ENCODE assay signal across 8 cellular contexts in the genomic region with DNA sequence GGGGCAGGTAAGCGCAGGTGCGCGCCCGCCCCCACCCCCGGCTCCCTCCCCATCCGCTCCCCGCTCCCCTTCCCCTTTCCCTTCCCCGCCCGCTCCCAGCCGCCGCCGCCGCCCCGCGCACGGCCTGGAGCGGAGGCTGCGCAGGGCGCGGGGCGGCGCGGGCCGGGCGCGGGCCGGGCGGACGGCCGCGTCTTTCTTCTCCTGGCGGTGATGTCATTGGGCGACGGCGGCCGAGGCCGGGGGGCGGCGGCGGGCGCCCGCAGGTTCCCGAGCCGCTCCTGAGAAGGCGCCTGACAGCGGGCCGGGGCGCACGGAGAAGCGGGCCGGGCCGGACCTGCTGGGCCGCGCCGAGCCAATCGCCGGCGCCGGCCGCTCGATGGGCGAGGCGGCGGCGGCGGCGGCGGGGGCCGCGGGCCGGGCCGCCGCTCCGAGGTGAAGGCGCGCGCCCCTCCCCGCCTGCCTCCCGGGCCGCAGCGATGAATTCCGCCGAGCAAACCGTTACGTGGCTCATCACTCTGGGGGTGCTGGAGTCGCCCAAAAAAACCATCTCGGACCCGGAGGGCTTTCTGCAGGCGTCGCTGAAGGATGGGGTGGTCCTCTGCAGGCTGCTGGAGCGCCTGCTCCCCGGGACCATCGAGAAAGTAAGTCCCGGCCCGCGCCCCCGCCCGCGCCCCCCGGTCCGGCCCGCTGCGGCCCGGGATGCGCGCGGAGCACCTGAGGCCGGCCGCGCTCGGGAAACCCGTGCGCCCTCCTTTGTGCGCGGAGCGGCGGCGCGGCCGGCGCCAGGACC. TPM values are rescaled to one million over a fixed set of nuclear protein-coding genes. Genes with fewer than 3 reads are reported as not detected.
A peak's percentile ranks its signal among the peaks of the same experiment; 100 is the strongest.
DNase-seq lines count a peak whose midpoint lies in the region; TF ChIP-seq lines count a peak whose summit lies in the region.

A gene with protein sequence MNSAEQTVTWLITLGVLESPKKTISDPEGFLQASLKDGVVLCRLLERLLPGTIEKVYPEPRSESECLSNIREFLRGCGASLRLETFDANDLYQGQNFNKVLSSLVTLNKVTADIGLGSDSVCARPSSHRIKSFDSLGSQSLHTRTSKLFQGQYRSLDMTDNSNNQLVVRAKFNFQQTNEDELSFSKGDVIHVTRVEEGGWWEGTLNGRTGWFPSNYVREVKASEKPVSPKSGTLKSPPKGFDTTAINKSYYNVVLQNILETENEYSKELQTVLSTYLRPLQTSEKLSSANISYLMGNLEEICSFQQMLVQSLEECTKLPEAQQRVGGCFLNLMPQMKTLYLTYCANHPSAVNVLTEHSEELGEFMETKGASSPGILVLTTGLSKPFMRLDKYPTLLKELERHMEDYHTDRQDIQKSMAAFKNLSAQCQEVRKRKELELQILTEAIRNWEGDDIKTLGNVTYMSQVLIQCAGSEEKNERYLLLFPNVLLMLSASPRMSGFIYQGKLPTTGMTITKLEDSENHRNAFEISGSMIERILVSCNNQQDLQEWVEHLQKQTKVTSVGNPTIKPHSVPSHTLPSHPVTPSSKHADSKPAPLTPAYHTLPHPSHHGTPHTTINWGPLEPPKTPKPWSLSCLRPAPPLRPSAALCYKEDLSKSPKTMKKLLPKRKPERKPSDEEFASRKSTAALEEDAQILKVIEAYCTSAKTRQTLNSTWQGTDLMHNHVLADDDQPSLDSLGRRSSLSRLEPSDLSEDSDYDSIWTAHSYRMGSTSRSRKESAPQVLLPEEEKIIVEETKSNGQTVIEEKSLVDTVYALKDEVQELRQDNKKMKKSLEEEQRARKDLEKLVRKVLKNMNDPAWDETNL (plus strand): TSS at position 260 of the 790 bp plus-strand sequence. CDS start 217 bp downstream, at position 477.

- H3K4me1 ChIP-seq in right atrium auricular region = peaks cover 0 to 15% of the 10 kb centered on the region in 2 donors

- TF ChIP-seq CTCF in GM12865 (IDR thresholded peaks at IDR 0.05; ENCODE audit: insufficient read depth, low read depth, low read length, missing control alignments) = no peak
- TF ChIP-seq CTCF in right atrium auricular region (IDR thresholded peaks at IDR 0.05) = no peak

- DNase-seq in GM12865 (ENCODE audit: low read depth) = no peak
- DNase-seq in HT1080 (ENCODE audit: low read depth) = no peak
- no peak for DNase-seq in right atrium auricular region (ENCODE audit: low spot score)
- no peak for DNase-seq in pulmonary artery endothelial cell (ENCODE audit: low read depth, low spot score)
- no peak for DNase-seq in activated effector memory CD4-positive, alpha-beta T cell treated with Interleukin-2 at 50 U/mL for 16 hours
- DNase-seq in epidermal melanocyte (ENCODE audit: insufficient read length, low spot score) = no peak
- no peak for DNase-seq in NCI-H2107 (lab: John Stamatoyannopoulos, UW)

- H3K9me3 ChIP-seq in right atrium auricular region = no peaks in the 10 kb centered on the region

- H3K4me3 ChIP-seq in GM12865 (ENCODE audit: low read depth, low read length) (peak within 1 kb of the TSS; percentile 67), right atrium auricular region (peak within 1 kb of the TSS; percentile 59 to 61)

- H3K36me3 ChIP-seq in right atrium auricular region = no peaks in the 10 kb centered on the region

- H3K27me3 ChIP-seq in right atrium auricular region = no peaks in the 10 kb centered on the region

- H3K27ac ChIP-seq in adipose tissue (ENCODE audit: low read depth, low read length) = peak within 1 kb of the TSS; percentile 13
- peak within 1 kb of the TSS; percentile 77 to 82 for H3K27ac ChIP-seq in right atrium auricular region

- WGBS in adipose tissue, 3 donors = 1% methylated on average over 63 to 121 of the region's 121 CpGs

RNA-seq across cellular contexts. Expression of the gene that starts here (rescaled TPM):
- 16.4 and 21.6 TPM in 2 replicates for total RNA-seq in HT1080 (2014; rRNA removed; shearing (Covaris generic))
- 17.4 and 24.3 TPM in 2 replicates for polyA plus RNA-seq in HT1080 (2015; cell fraction: cytosol; rRNA removed)
- 64.4 and 73.7 TPM in 2 replicates for polyA plus RNA-seq in HT1080 (2015; cell fraction: nucleus; rRNA removed)
- 10 to 100 TPM; 14.0 to 41.9 (median 27.8) TPM for polyA plus RNA-seq in adipose tissue
- 10 to 100 TPM; 27.8 to 36.9 TPM for total RNA-seq in right atrium auricular region
- total RNA-seq in pulmonary artery endothelial cell = 155 and 220 TPM in 2 replicates
